Comparison of ENCODE assay signal across 1 cellular context in genomic region chr7:146892151-146892550, GRCh38.
TF ChIP-seq lines count a peak whose summit lies in the region.

No MANE protein-coding gene starts in this region.

TF ChIP-seq in GM23338, 12 proteins besides CTCF, POLR2A, EP300 and RAD21 (continued from another document):
- no peak for TF ChIP-seq ZNF114 (CRISPR knock-in tag; IDR thresholded peaks at IDR 0.05)
- no peak for TF ChIP-seq POLR2AphosphoS5 (IDR thresholded peaks at IDR 0.05; ENCODE audit: low read depth)
- TF ChIP-seq EZH2 (IDR thresholded peaks at IDR 0.05; ENCODE audit: low read depth, unreplicated experiment) = no peak
- no peak for TF ChIP-seq ZNF331 (CRISPR knock-in tag; IDR thresholded peaks at IDR 0.05; ENCODE audit: low read depth)
